ENCODE assay signal across 8 cellular contexts in the genomic region with DNA sequence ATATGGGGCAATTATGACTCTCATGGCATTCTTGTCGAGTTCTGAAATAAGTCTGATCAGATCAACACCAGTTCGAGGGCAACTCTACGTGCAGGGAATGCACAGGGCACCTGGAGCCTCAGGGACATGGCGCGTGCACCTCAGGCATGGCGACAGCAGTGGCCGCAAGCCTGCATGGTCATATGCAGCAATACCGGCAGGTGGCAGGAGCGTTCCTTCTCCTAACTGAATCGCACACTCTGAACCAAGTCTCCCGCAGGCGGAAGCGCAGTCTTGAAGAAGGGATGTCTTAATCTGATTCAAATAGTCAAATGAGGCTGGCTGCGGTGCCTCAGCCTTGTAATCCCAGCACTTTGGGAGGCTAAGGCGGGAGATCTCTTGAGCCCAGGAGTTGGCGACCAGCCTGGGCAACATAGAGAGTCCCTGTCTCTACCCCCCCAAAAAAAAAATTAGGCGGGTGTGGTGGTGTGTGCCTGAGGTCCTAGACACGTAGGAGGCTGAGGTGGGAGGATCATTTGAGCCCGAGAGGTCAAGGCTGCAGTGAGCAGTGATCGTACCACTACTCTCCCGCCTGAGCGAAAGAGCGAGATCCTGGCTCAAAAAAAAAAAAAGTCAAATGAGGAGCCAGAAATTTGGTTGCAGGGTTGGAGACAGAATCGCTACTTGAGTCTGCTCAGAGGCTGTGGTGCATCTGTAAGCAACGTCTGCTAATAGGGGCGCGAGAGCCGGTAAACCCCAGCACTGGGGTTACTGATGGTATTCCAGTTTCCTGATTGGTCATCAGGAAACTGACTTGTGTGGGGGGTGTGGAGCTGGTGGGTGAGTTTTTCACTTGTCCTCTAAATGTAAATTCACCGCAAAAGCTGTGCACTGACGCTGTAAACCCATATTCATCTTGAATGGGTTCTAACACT. TPM values are rescaled to one million over a fixed set of nuclear protein-coding genes. Genes with fewer than 3 reads are reported as not detected.
A peak's percentile ranks its signal among the peaks of the same experiment; 100 is the strongest.
DNase-seq lines count a peak whose midpoint lies in the region; ATAC-seq and TF ChIP-seq lines count a peak whose summit lies in the region.

No MANE protein-coding gene starts in this region.

- H3K27me3 ChIP-seq in AG04450 (ENCODE audit: control insufficient read depth, insufficient read depth, low read length): no peaks in the 10 kb centered on the region

- DNase-seq in AG04450 (ENCODE audit: low read depth, low spot score) (peak; percentile 63), NCI-H345 (lab: John Stamatoyannopoulos, UW) (peak; percentile 79), left kidney (ENCODE audit: low read depth, low spot score) (peak; percentile 94)
- peak; percentile 95 for DNase-seq in activated CD4-positive, alpha-beta T cell treated with anti-CD3 and anti-CD28 coated beads for 36 hours
- peak; percentile 74 to 79 for DNase-seq in central memory CD8-positive, alpha-beta T cell (ENCODE audit: low spot score in 2 of 2)
- peak; percentile 89 for DNase-seq in stimulated activated CD4-positive, alpha-beta T cell treated with anti-CD3 and anti-CD28 coated beads, Interleukin-4, amount 100 ng/mL, for 24 hours

- H3K36me3 Mint-ChIP-seq in activated CD4-positive, alpha-beta T cell treated with anti-CD3 and anti-CD28 coated beads for 36 hours (ENCODE audit: low read depth): no peaks in the 10 kb centered on the region
- H3K36me3 Mint-ChIP-seq in central memory CD8-positive, alpha-beta T cell (ENCODE audit: insufficient read depth): peaks cover 3% of the 10 kb centered on the region

- H3K27ac ChIP-seq in AG04450 (ENCODE audit: low read depth, low read length): peak overlapping the region; percentile 47

- H3K4me3 ChIP-seq in AG04450 (ENCODE audit: low read depth, low read length): no peak overlapping the region

- no peak overlapping the region for H3K27ac Mint-ChIP-seq in activated CD4-positive, alpha-beta T cell treated with anti-CD3 and anti-CD28 coated beads for 36 hours
- H3K27ac Mint-ChIP-seq in central memory CD8-positive, alpha-beta T cell (ENCODE audit: low read depth): peak overlapping the region; percentile 82

- ATAC-seq in GM18520 (IDR thresholded peaks at IDR 0.05; ENCODE audit: unreplicated experiment) (peak; percentile 69), HG03039 (IDR thresholded peaks at IDR 0.05; ENCODE audit: unreplicated experiment) (peak; percentile 89)
- peak; percentile 99 for ATAC-seq in activated CD4-positive, alpha-beta T cell treated with anti-CD3 and anti-CD28 coated beads for 36 hours
- peak; percentile 90 for ATAC-seq in central memory CD8-positive, alpha-beta T cell (replicated peaks; ENCODE audit: extremely low read depth, poor library complexity, severe bottlenecking)

- CTCF ChIA-PET in AG04450 (lab: Charles Lee): interaction anchor here (0.9 to 3.7 kb wide), 11 partner anchors 15 to 175 kb away, joined by 3 to 41 read pairs (median 5); no protein-coding TSS in a partner anchor
- CTCF ChIA-PET in activated CD4-positive, alpha-beta T cell treated with anti-CD3 and anti-CD28 coated beads for 36 hours (lab: Charles Lee): interaction anchor here (0.7 to 4.1 kb wide), 17 partner anchors 19 to 471 kb away, joined by 3 to 45 read pairs (median 4); no protein-coding TSS in a partner anchor

- peak; percentile 76 for TF ChIP-seq CTCF in AG04450 (IDR thresholded peaks at IDR 0.05; ENCODE audit: low read depth, low read length)

- peaks cover 10% of the 10 kb centered on the region for H3K4me1 Mint-ChIP-seq in activated CD4-positive, alpha-beta T cell treated with anti-CD3 and anti-CD28 coated beads for 36 hours
- peaks cover 26% of the 10 kb centered on the region for H3K4me1 Mint-ChIP-seq in central memory CD8-positive, alpha-beta T cell

- no peaks in the 10 kb centered on the region for H3K9me3 ChIP-seq in AG04450 (ENCODE audit: control insufficient read depth, insufficient read depth, low read length)

- H3K9me3 Mint-ChIP-seq in activated CD4-positive, alpha-beta T cell treated with anti-CD3 and anti-CD28 coated beads for 36 hours (ENCODE audit: low read depth): no peaks in the 10 kb centered on the region
- H3K9me3 Mint-ChIP-seq in central memory CD8-positive, alpha-beta T cell: no peaks in the 10 kb centered on the region

- intact Hi-C loops in activated CD4-positive, alpha-beta T cell treated with anti-CD3 and anti-CD28 coated beads for 36 hours (cut with DNase I, micrococcal nuclease): loop anchor here (1.0 to 10.0 kb wide), 5 partner anchors 28 to 715 kb away; no protein-coding TSS in a partner anchor

- H3K27me3 Mint-ChIP-seq in activated CD4-positive, alpha-beta T cell treated with anti-CD3 and anti-CD28 coated beads for 36 hours: no peaks in the 10 kb centered on the region
- H3K27me3 Mint-ChIP-seq in central memory CD8-positive, alpha-beta T cell: no peaks in the 10 kb centered on the region

- H3K4me3 Mint-ChIP-seq in activated CD4-positive, alpha-beta T cell treated with anti-CD3 and anti-CD28 coated beads for 36 hours: no peak overlapping the region
- H3K4me3 Mint-ChIP-seq in central memory CD8-positive, alpha-beta T cell: peak overlapping the region; percentile 72

- POLR2A ChIA-PET in AG04450 (lab: Yijun Ruan, JAX): no interaction called here
- POLR2A ChIA-PET in activated CD4-positive, alpha-beta T cell treated with anti-CD3 and anti-CD28 coated beads for 36 hours (lab: Charles Lee): no interaction called here

RNA-seq across cellular contexts. Expression of a gene that starts 28.8 kb away (rescaled TPM):
- 497 and 555 TPM in 2 replicates for polyA plus RNA-seq in AG04450 (2011; rRNA removed)
- polyA minus RNA-seq in AG04450 (2011; rRNA and poly(A)+ RNA removed): 400 and 514 TPM in 2 replicates
- total RNA-seq in activated CD4-positive, alpha-beta T cell treated with anti-CD3 and anti-CD28 coated beads for 36 hours: 1 to 10 TPM; 3.9 to 4.7 TPM

RNA-seq across cellular contexts. Expression of a gene that starts 32.7 kb away (rescaled TPM):
- polyA plus RNA-seq in AG04450 (2011; rRNA removed): 13.7 and 20.3 TPM in 2 replicates
- polyA minus RNA-seq in AG04450 (2011; rRNA and poly(A)+ RNA removed): 9.9 and 11.5 TPM in 2 replicates
- 10 to 100 TPM; 19.3 to 27.8 TPM for total RNA-seq in activated CD4-positive, alpha-beta T cell treated with anti-CD3 and anti-CD28 coated beads for 36 hours

RNA-seq across cellular contexts. Expression of a gene that starts 40.5 kb away (rescaled TPM):
- 7.9 and 9.8 TPM in 2 replicates for polyA plus RNA-seq in AG04450 (2011; rRNA removed)
- polyA minus RNA-seq in AG04450 (2011; rRNA and poly(A)+ RNA removed): 14.0 and 16.7 TPM in 2 replicates
- total RNA-seq in activated CD4-positive, alpha-beta T cell treated with anti-CD3 and anti-CD28 coated beads for 36 hours: 10 to 100 TPM; 20.0 to 20.6 TPM
